Comparison of ENCODE assay signal across 1 cellular context in genomic region chr3:168459229-168459784, GRCh38.
TF ChIP-seq lines count a peak whose summit lies in the region.

No MANE protein-coding gene starts in this region.

TF ChIP-seq in SK-N-SH treated with all-trans-retinoic acid at 6 μM for 48 hours, 23 proteins besides CTCF, POLR2A, EP300 and RAD21 (continued from another document):
- TF ChIP-seq CREB5 (CRISPR knock-in tag; IDR thresholded peaks at IDR 0.05; ENCODE audit: low read depth) (peak; percentile 53; the same call in 1 of the 2 replicates), TCF4 (CRISPR knock-in tag; IDR thresholded peaks at IDR 0.05; ENCODE audit: borderline replicate concordance) (peak; percentile 40; the same call in 1 of the 2 replicates), ISL1 (CRISPR knock-in tag; IDR thresholded peaks at IDR 0.05) (peak; percentile 88), TOX (CRISPR knock-in tag; IDR thresholded peaks at IDR 0.05; ENCODE audit: borderline replicate concordance) (no peak), ZNF565 (CRISPR knock-in tag; conservative IDR thresholded peaks at IDR 0.05; ENCODE audit: low read depth) (no peak), SNAI2 (CRISPR knock-in tag; IDR thresholded peaks at IDR 0.05) (peak; percentile 66; the same call in 1 of the 2 replicates)
TF ChIP-seq in SK-N-SH treated with all-trans-retinoic acid at 6 μM for 48 hours: peak in this region for 4.
